In the genomic region with DNA sequence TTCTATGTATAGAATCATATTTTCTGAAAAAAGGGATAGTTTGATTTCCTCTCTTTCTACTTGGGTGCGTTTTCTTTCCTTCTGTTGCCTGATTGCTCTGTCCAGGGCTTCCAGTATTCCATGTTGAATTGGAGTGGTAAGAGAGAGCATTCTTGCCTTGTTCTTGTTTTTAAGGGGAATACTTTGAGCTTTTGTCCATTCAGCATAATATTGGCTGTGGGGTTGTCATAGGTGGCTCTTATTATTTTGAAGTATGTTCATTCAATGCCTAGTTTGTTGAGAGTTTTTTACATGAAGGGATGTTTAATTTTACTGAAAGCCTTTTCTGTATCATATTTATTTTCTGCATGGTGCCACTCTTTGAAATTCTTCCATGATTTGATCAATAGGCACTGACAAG, we compare ENCODE assay signal across 34 cellular contexts.
"Had no signal": no experiment of that assay in that cellular context is flagged by ENCODE, and none has a peak within 500 bp of the region (broad histone marks: within the 10 kb centered on the region; RNA-seq: fewer than 3 reads in every experiment).

No MANE protein-coding gene starts in this region.

- H3K4me3 ChIP-seq: adrenal gland, ascending aorta, body of pancreas, breast epithelium, cardiac muscle cell had no signal

- H3K4me1 ChIP-seq: adrenal gland, ascending aorta, body of pancreas, breast epithelium had no signal

- H3K27ac ChIP-seq: adrenal gland, ascending aorta, body of pancreas, brain microvascular endothelial cell, breast epithelium, cardiac muscle cell had no signal

- DNase-seq: activated effector memory CD4-positive, alpha-beta T cell treated with anti-CD3 and anti-CD28 coated beads, Interleukin-2, amount 50 U/mL, for 16 hours; activated effector memory CD4-positive, alpha-beta T cell treated with Interleukin-2 at 50 U/mL for 16 hours; activated gamma-delta T cell; activated gamma-delta T cell treated with Interleukin-2 at 50 U/mL for 16 hours; activated naive CD4-positive, alpha-beta T cell; activated naive CD4-positive, alpha-beta T cell treated with anti-CD3 and anti-CD28 coated beads for 36 hours; activated naive CD4-positive, alpha-beta T cell treated with anti-CD3 and anti-CD28 coated beads, Interleukin-2, amount 10 ng/mL, durations not matched to agents 7 days and 5 days; activated naive CD4-positive, alpha-beta T cell treated with anti-CD3 and anti-CD28 coated beads, Interleukin-2, amount 50 U/mL, for 16 hours; activated naive CD4-positive, alpha-beta T cell treated with Interleukin-2 at 50 U/mL for 16 hours; activated naive CD8-positive, alpha-beta T cell treated with anti-CD3 and anti-CD28 coated beads for 36 hours; activated naive CD8-positive, alpha-beta T cell treated with anti-CD3 and anti-CD28 coated beads, Interleukin-2, amount 10 ng/mL, durations not matched to agents 7 days and 5 days; activated naive CD8-positive, alpha-beta T cell treated with anti-CD3 and anti-CD28 coated beads, Interleukin-2, amount 50 U/mL, for 24 hours; activated T-cell treated with anti-CD3 and anti-CD28 coated beads, Interleukin-2, amount 50 U/mL, for 1 hour; activated T-cell treated with anti-CD3 and anti-CD28 coated beads, Interleukin-2, amount 50 U/mL, for 24 hours; activated T-cell treated with anti-CD3 and anti-CD28 coated beads, Interleukin-2, amount 50 U/mL, for 4 hours; activated T-cell treated with anti-CD3 and anti-CD28 coated beads, Interleukin-2, amount 50 U/mL, for 48 hours; activated T-cell treated with anti-CD3 and anti-CD28 coated beads, Interleukin-2, amount 50 U/mL, for 72 hours; adrenal gland; amniotic stem cell; amygdala; anterior cingulate cortex; aorta; body of pancreas; brain microvascular endothelial cell; caudate nucleus; central memory CD4-positive, alpha-beta T cell; cerebellar nuclear complex had no signal

- H3K36me3 ChIP-seq: adrenal gland, ascending aorta, brain microvascular endothelial cell, breast epithelium, cardiac muscle cell had no signal

- ATAC-seq: activated naive CD4-positive, alpha-beta T cell treated with anti-CD3 and anti-CD28 coated beads, Interleukin-2, amount 50 U/mL, for 72 hours; activated naive CD8-positive, alpha-beta T cell treated with anti-CD3 and anti-CD28 coated beads, Interleukin-2, amount 50 U/mL, for 24 hours; activated T-cell treated with anti-CD3 and anti-CD28 coated beads, Interleukin-2, amount 50 U/mL, for 4 hours; activated T-cell treated with anti-CD3 and anti-CD28 coated beads, Interleukin-2, amount 50 U/mL, for 72 hours; activated T-helper 17 cell treated with anti-CD3 and anti-CD28 coated beads, Interleukin-2, amount 50 U/mL, for 72 hours; body of pancreas had no signal

- H3K27me3 ChIP-seq: adrenal gland, ascending aorta, body of pancreas, brain microvascular endothelial cell, breast epithelium, cardiac muscle cell had no signal

- H3K9me3 ChIP-seq: adrenal gland had no signal

- FAIRE-seq: astrocyte, bronchial epithelial cell had no signal
